ENCODE assay signal across 9 cellular contexts in genomic region chr14:54676822-54677708, GRCh38.
A peak's percentile ranks its signal among the peaks of the same experiment; 100 is the strongest.
DNase-seq lines count a peak whose midpoint lies in the region; ATAC-seq, FAIRE-seq and TF ChIP-seq lines count a peak whose summit lies in the region.
"Had no signal": no experiment of that assay in that cellular context is flagged by ENCODE, and none has a peak within 500 bp of the region (broad histone marks: within the 10 kb centered on the region; RNA-seq: fewer than 3 reads in every experiment).

No MANE protein-coding gene starts in this region.

- FAIRE-seq in pancreas (lab: Jason Lieb, UNC), result no peak
- FAIRE-seq: GM12878 had no signal

- 62 to 66% methylated on average over 11 of the region's 11 CpGs for WGBS in pancreas, 2 donors

- H3K4me1 ChIP-seq in pancreas, result peaks cover 0 to 3% (median 0%) of the 10 kb centered on the region in 3 donors

- H3K9me3 ChIP-seq in pancreas, result no peaks in the 10 kb centered on the region

- intact Hi-C loops in pancreas (cut with DNase I), result no loop called here

- H3K4me3 ChIP-seq in pancreas, result no peak overlapping the region
- H3K4me3 ChIP-seq: GM12878 had no signal

- DNase-seq in EL, result peak; percentile 95
- peak; percentile 91 for DNase-seq in glomerular endothelial cell (ENCODE audit: extremely low read depth, low read depth, low spot score)
- no peak for DNase-seq in pancreas
- no peak for DNase-seq in stimulated activated naive CD4-positive, alpha-beta T cell treated with Interleukin-2 at 50 U/mL for 16 hours (lab: John Stamatoyannopoulos, UW)
- no peak for DNase-seq in central memory CD4-positive, alpha-beta T cell

- ATAC-seq in pancreas, result peak in 3 of 4 donors; percentile 66 to 83 (median 80)
- no peak for ATAC-seq in HG03378 (IDR thresholded peaks at IDR 0.05; ENCODE audit: unreplicated experiment)
- ATAC-seq in GM18519 (IDR thresholded peaks at IDR 0.05; ENCODE audit: low FRiP score, unreplicated experiment), result no peak
- ATAC-seq: GM12878 had no signal

- no peaks in the 10 kb centered on the region for H3K27me3 ChIP-seq in pancreas

- H3K36me3 ChIP-seq in pancreas, result no peaks in the 10 kb centered on the region

- TF ChIP-seq CTCF in VCaP (conservative IDR thresholded peaks at IDR 0.05) (no peak), pancreas (IDR thresholded peaks at IDR 0.05) (no peak)

- H3K27ac ChIP-seq in VCaP, result peak overlapping the region; percentile 56
- peak overlapping the region in 1 of 4 donors; percentile 35 for H3K27ac ChIP-seq in pancreas

Comparison
In these comparisons a context has a peak if more than half of its experiments do, and no peak if none do; other contexts are left out.
1. DNase-seq: peak in EL (single experiment) and glomerular endothelial cell (single experiment); none in pancreas (0 of 6), stimulated activated naive CD4-positive, alpha-beta T cell treated with Interleukin-2 at 50 U/mL for 16 hours (single experiment) and central memory CD4-positive, alpha-beta T cell (single experiment).
2. ATAC-seq: peak in pancreas (3 of 4); none in HG03378 (single experiment) and GM18519 (single experiment).